8 cellular contexts compared by ENCODE assay signal in genomic region chr4:40980318-40980883, GRCh38.
A peak's percentile ranks its signal among the peaks of the same experiment; 100 is the strongest.
DNase-seq lines count a peak whose midpoint lies in the region; ATAC-seq, FAIRE-seq and TF ChIP-seq lines count a peak whose summit lies in the region.

No MANE protein-coding gene starts in this region.

- no peaks in the 10 kb centered on the region for H3K4me1 ChIP-seq in GM12878 (ENCODE audit: control insufficient read depth, insufficient read depth, low read length)
- peaks cover 3% of the 10 kb centered on the region for H3K4me1 ChIP-seq in mesenchymal stem cell (ENCODE audit: control insufficient read depth, insufficient read depth, low read depth, low read length)

- H3K27ac ChIP-seq in GM12878 (ENCODE audit: control insufficient read depth, insufficient read depth): no peak overlapping the region
- H3K27ac ChIP-seq in mesenchymal stem cell (ENCODE audit: low read length, poor library complexity, severe bottlenecking): no peak overlapping the region
- H3K27ac ChIP-seq in coronary artery: no peak overlapping the region

- no peak overlapping the region for H2AFZ ChIP-seq in GM12878 (ENCODE audit: control insufficient read depth, low read depth, low read length)
- H2AFZ ChIP-seq in mesenchymal stem cell (ENCODE audit: low read depth, low read length): no peak overlapping the region

- H3K79me2 ChIP-seq in GM12878 (ENCODE audit: control insufficient read depth, insufficient read depth, low read length): no peaks in the 10 kb centered on the region

- TF ChIP-seq EP300 in GM12878 (IDR thresholded peaks at IDR 0.05; ENCODE audit: borderline replicate concordance in 1 of 2, control insufficient read depth in 1 of 2, low read depth in 2 of 2, low read length in 2 of 2): no peak

- in situ Hi-C loops in GM12878 (cut with MboI): no loop called here

- FAIRE-seq in GM12878 (lab: Jason Lieb, UNC): no peak

- no peaks in the 10 kb centered on the region for H3K27me3 ChIP-seq in GM12878 (replicated peaks in 1 of 2; ENCODE audit: control insufficient read depth in 2 of 2, insufficient read depth in 2 of 2, low read length in 1 of 2)
- no peaks in the 10 kb centered on the region for H3K27me3 ChIP-seq in mesenchymal stem cell (ENCODE audit: control insufficient read depth in 1 of 2, insufficient read depth in 1 of 2, low read length in 2 of 2)

- POLR2A ChIA-PET in GM12878 (lab: Charles Lee): interaction anchor here (1.2 to 1.5 kb wide), 2 partner anchors 118 to 232 kb away, joined by 3 to 5 read pairs; no protein-coding TSS in a partner anchor

- RAD21 ChIA-PET in GM12878 (lab: Charles Lee; ENCODE audit: unreplicated experiment): interaction anchor here (0.6 to 12.1 kb wide), 8 partner anchors 11 to 233 kb away, joined by 3 to 262 read pairs (median 4); partner anchors contain the start of gene APBB2

- SMC1A ChIA-PET in GM12878 (lab: Charles Lee; ENCODE audit: uncharacterized antibody, unreplicated experiment): interaction anchor here (0.9 to 10.1 kb wide), 22 partner anchors 11 to 232 kb away, joined by 3 to 362 read pairs (median 4); partner anchors contain the start of gene APBB2

- H2BK5ac ChIP-seq in mesenchymal stem cell (ENCODE audit: low read depth, low read length, poor library complexity, severe bottlenecking): no peak overlapping the region

- WGBS in GM12878 (ENCODE audit: insufficient coverage, insufficient replicate concordance, low lambda C conversion rate, missing lambda C conversion rate): 0% methylated on average over 1 of the region's 1 CpG
- WGBS in mesenchymal stem cell: 15% methylated on average over 1 of the region's 1 CpG

- H2BK120ac ChIP-seq in mesenchymal stem cell (ENCODE audit: low read depth, low read length): no peak overlapping the region

- no peak overlapping the region for H4K91ac ChIP-seq in mesenchymal stem cell (ENCODE audit: low read length)

- no peak overlapping the region for H3K18ac ChIP-seq in mesenchymal stem cell (ENCODE audit: low read depth in 1 of 2, low read length in 2 of 2)

- H3K14ac ChIP-seq in mesenchymal stem cell (ENCODE audit: low read length in 2 of 2): no peak overlapping the region

- no peaks in the 10 kb centered on the region for H3K9me3 ChIP-seq in GM12878 (replicated peaks; ENCODE audit: control insufficient read depth, insufficient read depth, low read length)
- H3K9me3 ChIP-seq in mesenchymal stem cell (ENCODE audit: control insufficient read depth, low read length): no peaks in the 10 kb centered on the region

- peak; percentile 59 for ATAC-seq in HG03432 (IDR thresholded peaks at IDR 0.05; ENCODE audit: unreplicated experiment)
- peak; percentile 87 for ATAC-seq in GM12878
- no peak for ATAC-seq in GM19397 (IDR thresholded peaks at IDR 0.05; ENCODE audit: unreplicated experiment)

- H3K36me3 ChIP-seq in GM12878 (ENCODE audit: control insufficient read depth in 2 of 2, insufficient read depth in 2 of 2, low read length in 1 of 2) (no peaks in the 10 kb centered on the region), mesenchymal stem cell (ENCODE audit: control insufficient read depth in 1 of 2, insufficient read depth in 2 of 2, low read depth in 1 of 2, low read length in 2 of 2) (peaks cover 0 to 3% of the 10 kb centered on the region in 2 experiments)

- H3K9ac ChIP-seq in GM12878 (ENCODE audit: control insufficient read depth, insufficient read depth, low read length): no peak overlapping the region
- no peak overlapping the region for H3K9ac ChIP-seq in mesenchymal stem cell (ENCODE audit: low read length)

- no peaks in the 10 kb centered on the region for H4K20me1 ChIP-seq in GM12878 (ENCODE audit: control insufficient read depth, insufficient read depth)

- CTCF ChIA-PET in GM12878 (lab: Yijun Ruan, JAX): interaction anchor here (0.6 to 17.4 kb wide), 34 partner anchors 11 to 301 kb away, joined by 3 to 567 read pairs (median 5); partner anchors contain the start of gene APBB2

- no peak overlapping the region for H4K8ac ChIP-seq in mesenchymal stem cell (ENCODE audit: low read length)

- H2BK12ac ChIP-seq in mesenchymal stem cell (ENCODE audit: low read length in 2 of 2): no peak overlapping the region

- H2BK15ac ChIP-seq in mesenchymal stem cell (ENCODE audit: low read depth, poor library complexity, severe bottlenecking): no peak overlapping the region

- intact Hi-C loops in GM12878 (cut with micrococcal nuclease; ENCODE audit: unreplicated experiment): loop anchor here (1.0 kb wide), 1 partner anchor 232 kb away; no protein-coding TSS in a partner anchor

- no peak overlapping the region for H3K23ac ChIP-seq in mesenchymal stem cell (ENCODE audit: low read length in 2 of 2)

- H3K79me1 ChIP-seq in mesenchymal stem cell (replicated peaks; ENCODE audit: low read length, poor library complexity, severe bottlenecking): peaks cover 26% of the 10 kb centered on the region

- H2AK5ac ChIP-seq in mesenchymal stem cell (ENCODE audit: low read length, severe bottlenecking): no peak overlapping the region

- H3K4me2 ChIP-seq in GM12878 (ENCODE audit: control insufficient read depth, insufficient read depth) (no peak overlapping the region), mesenchymal stem cell (ENCODE audit: low read length, poor library complexity, severe bottlenecking) (no peak overlapping the region)

- BruUV-seq in GM12878 (replicated peaks; lab: Mats Ljungman, UMichigan): no TSS peak

- no peak for TF ChIP-seq POLR2A in GM12878 (IDR thresholded peaks at IDR 0.05; ENCODE audit: low read depth, low read length)

- TF ChIP-seq CTCF in GM12878 (IDR thresholded peaks at IDR 0.05 in 2 of 3, conservative IDR thresholded peaks at IDR 0.05 in 1 of 3; ENCODE audit: control insufficient read depth in 2 of 3, extremely low read depth in 1 of 3, insufficient read depth in 1 of 3, low read depth in 3 of 3, low read length in 3 of 3) (peak; percentile 60 to 67 (median 61)), coronary artery (IDR thresholded peaks at IDR 0.05) (no peak)

- H3K4me3 ChIP-seq in GM12878 (no peak overlapping the region), mesenchymal stem cell (ENCODE audit: insufficient read depth in 1 of 2, low read depth in 1 of 2, low read length in 2 of 2) (no peak overlapping the region), coronary artery (no peak overlapping the region)

- peak; percentile 82 for TF ChIP-seq RAD21 in GM12878 (IDR thresholded peaks at IDR 0.05; ENCODE audit: insufficient read depth, low read depth, low read length)

- DNase-seq in ELF-1 (ENCODE audit: low read depth, low spot score) (peak; percentile 35), GM12878 (ENCODE audit: low read depth, low spot score) (no peak), mesenchymal stem cell (peak; percentile 37), RKO (ENCODE audit: low spot score) (no peak), coronary artery (ENCODE audit: low spot score) (no peak), SIG-M5 treated with dmso at 0.1 percent for 504 hours (lab: John Stamatoyannopoulos, UW; ENCODE audit: unreplicated experiment) (no peak)

- H3K4ac ChIP-seq in mesenchymal stem cell (ENCODE audit: low read depth in 1 of 2, low read length in 2 of 2): no peak overlapping the region

TF ChIP-seq in GM12878, 131 proteins besides CTCF, POLR2A, EP300 and RAD21:
- peak; percentile 85 for TF ChIP-seq SMC3 (IDR thresholded peaks at IDR 0.05; ENCODE audit: borderline replicate concordance, low read length)
- no peak for TF ChIP-seq ZNF217 (IDR thresholded peaks at IDR 0.05)
TF ChIP-seq in GM12878: peak in this region for 1.

Comparison
In these comparisons a context has a peak if more than half of its experiments do, and no peak if none do; other contexts are left out.
1. DNase-seq: peak in ELF-1 (single experiment) and mesenchymal stem cell (single experiment); none in GM12878 (single experiment), RKO (single experiment), coronary artery (single experiment) and SIG-M5 treated with dmso at 0.1 percent for 504 hours (single experiment).